9 cellular contexts compared by ENCODE assay signal in the genomic region with DNA sequence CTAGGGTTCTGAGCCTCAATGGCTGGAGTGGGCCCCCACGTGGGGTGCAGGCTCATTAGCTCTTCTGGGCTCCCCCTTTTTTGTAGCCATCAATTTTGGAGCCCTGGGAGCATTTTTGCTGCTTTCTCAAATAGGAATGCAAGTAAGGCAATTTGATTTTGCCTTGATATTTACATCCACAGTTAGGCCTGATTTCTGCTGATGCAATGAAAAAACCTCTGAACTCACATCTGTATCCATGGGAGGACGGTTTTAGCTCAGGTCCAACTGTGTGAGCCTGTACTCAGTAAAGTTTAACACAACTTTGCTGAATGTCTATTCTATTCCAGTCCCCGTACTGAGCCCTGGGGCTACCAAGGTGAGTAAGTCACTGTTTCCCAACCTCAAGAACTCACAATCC.
"Had no signal": no experiment of that assay in that cellular context is flagged by ENCODE, and none has a peak within 500 bp of the region (broad histone marks: within the 10 kb centered on the region; RNA-seq: fewer than 3 reads in every experiment).

No MANE protein-coding gene starts in this region.

- H3K4me3 Mint-ChIP-seq: HFFc6, IgD-negative memory B cell had no signal

- H3K4me3 ChIP-seq: HAP-1 had no signal

- H3K36me3 Mint-ChIP-seq: IgD-negative memory B cell had no signal

- ATAC-seq: HCT116 had no signal

- H3K27ac Mint-ChIP-seq: HFFc6, IgD-negative memory B cell had no signal

- DNase-seq: GOT3, H7, HFFc6, KBM-7 had no signal

- H3K27ac ChIP-seq: HL-60, KMS-11 had no signal

- H3K4me2 ChIP-seq: KMS-11 had no signal

- H3K4me1 Mint-ChIP-seq: IgD-negative memory B cell had no signal

- H3K9ac ChIP-seq: KMS-11 had no signal

- H3K4me1 ChIP-seq: HAP-1 had no signal

- H3K9me3 ChIP-seq: HAP-1 had no signal

- H3K36me3 ChIP-seq: HAP-1 had no signal
